Comparison of ENCODE assay signal across 25 cellular contexts in genomic region chr9:121564861-121565260, GRCh38.
A peak's percentile ranks its signal among the peaks of the same experiment; 100 is the strongest.
DNase-seq lines count a peak whose midpoint lies in the region; ATAC-seq and TF ChIP-seq lines count a peak whose summit lies in the region.
"Had no signal": no experiment of that assay in that cellular context is flagged by ENCODE, and none has a peak within 500 bp of the region (broad histone marks: within the 10 kb centered on the region; RNA-seq: fewer than 3 reads in every experiment).

No MANE protein-coding gene starts in this region.

- peak overlapping the region; percentile 19 for H3K27ac ChIP-seq in RWPE1
- H3K27ac ChIP-seq: HL-60, ovary, right lobe of liver, upper lobe of right lung had no signal

- TF ChIP-seq CTCF in RWPE1 (conservative IDR thresholded peaks at IDR 0.05; ENCODE audit: low read depth): no peak

- POLR2A ChIA-PET in RWPE1 (lab: Yijun Ruan, JAX; ENCODE audit: low non-redundant PET): no interaction called here

- intact Hi-C loops in left colon (cut with DNase I, micrococcal nuclease): no loop called here

- H3K36me3 Mint-ChIP-seq in activated naive CD4-positive, alpha-beta T cell treated with anti-CD3 and anti-CD28 coated beads, Interleukin-2, amount 50 U/mL, for 24 hours: no peaks in the 10 kb centered on the region
- no peaks in the 10 kb centered on the region for H3K36me3 Mint-ChIP-seq in activated naive CD4-positive, alpha-beta T cell treated with anti-CD3 and anti-CD28 coated beads, Interleukin-2, amount 10 ng/mL, durations not matched to agents 7 days and 5 days
- H3K36me3 Mint-ChIP-seq: activated CD4-positive, alpha-beta memory T cell treated with anti-CD3 and anti-CD28 coated beads for 36 hours; brain; naive B cell had no signal

- H3K27me3 Mint-ChIP-seq in activated naive CD4-positive, alpha-beta T cell treated with anti-CD3 and anti-CD28 coated beads, Interleukin-2, amount 50 U/mL, for 24 hours: peaks cover 3% of the 10 kb centered on the region
- H3K27me3 Mint-ChIP-seq in activated naive CD4-positive, alpha-beta T cell treated with anti-CD3 and anti-CD28 coated beads, Interleukin-2, amount 10 ng/mL, durations not matched to agents 7 days and 5 days: peaks cover 14% of the 10 kb centered on the region

- peak overlapping the region; percentile 8 for H3K27ac Mint-ChIP-seq in activated naive CD4-positive, alpha-beta T cell treated with anti-CD3 and anti-CD28 coated beads, Interleukin-2, amount 50 U/mL, for 24 hours
- H3K27ac Mint-ChIP-seq in activated naive CD4-positive, alpha-beta T cell treated with anti-CD3 and anti-CD28 coated beads, Interleukin-2, amount 10 ng/mL, durations not matched to agents 7 days and 5 days: no peak overlapping the region
- H3K27ac Mint-ChIP-seq: activated B cell treated with CpG ODN at 0.5 μM for 24 hours; activated CD4-positive, alpha-beta memory T cell treated with anti-CD3 and anti-CD28 coated beads for 36 hours; activated naive CD8-positive, alpha-beta T cell treated with anti-CD3 and anti-CD28 coated beads, Interleukin-2, amount 50 U/mL, for 24 hours; effector memory CD8-positive, alpha-beta T cell had no signal

- no peaks in the 10 kb centered on the region for H3K4me1 Mint-ChIP-seq in activated naive CD4-positive, alpha-beta T cell treated with anti-CD3 and anti-CD28 coated beads, Interleukin-2, amount 50 U/mL, for 24 hours
- H3K4me1 Mint-ChIP-seq in activated naive CD4-positive, alpha-beta T cell treated with anti-CD3 and anti-CD28 coated beads, Interleukin-2, amount 10 ng/mL, durations not matched to agents 7 days and 5 days: no peaks in the 10 kb centered on the region
- H3K4me1 Mint-ChIP-seq: activated naive CD8-positive, alpha-beta T cell treated with anti-CD3 and anti-CD28 coated beads, Interleukin-2, amount 50 U/mL, for 24 hours had no signal

- H3K4me3 Mint-ChIP-seq in activated naive CD4-positive, alpha-beta T cell treated with anti-CD3 and anti-CD28 coated beads, Interleukin-2, amount 50 U/mL, for 24 hours: no peak overlapping the region
- no peak overlapping the region for H3K4me3 Mint-ChIP-seq in activated naive CD4-positive, alpha-beta T cell treated with anti-CD3 and anti-CD28 coated beads, Interleukin-2, amount 10 ng/mL, durations not matched to agents 7 days and 5 days
- H3K4me3 Mint-ChIP-seq: activated B cell treated with CpG ODN at 0.5 μM for 24 hours; activated CD4-positive, alpha-beta memory T cell treated with anti-CD3 and anti-CD28 coated beads for 36 hours; activated naive CD8-positive, alpha-beta T cell treated with anti-CD3 and anti-CD28 coated beads, Interleukin-2, amount 50 U/mL, for 24 hours; effector memory CD8-positive, alpha-beta T cell; naive B cell had no signal

- ATAC-seq in left colon (no peak), HG03432 (IDR thresholded peaks at IDR 0.05; ENCODE audit: unreplicated experiment) (no peak)
- ATAC-seq: activated naive CD8-positive, alpha-beta T cell treated with anti-CD3 and anti-CD28 coated beads, Interleukin-2, amount 50 U/mL, for 24 hours; effector memory CD8-positive, alpha-beta T cell; GM12878; right lobe of liver; Right ventricle myocardium inferior; upper lobe of right lung had no signal

- no peak for DNase-seq in activated naive CD4-positive, alpha-beta T cell treated with anti-CD3 and anti-CD28 coated beads, Interleukin-2, amount 10 ng/mL, durations not matched to agents 7 days and 5 days
- DNase-seq in RWPE1 (ENCODE audit: low spot score) (peak; percentile 52), islet precursor cell (peak; percentile 78), ureter (ENCODE audit: low spot score) (peak; percentile 84), left colon (no peak), HuH-7 (ENCODE audit: low spot score) (no peak)
- DNase-seq: activated B cell treated with CpG ODN at 0.5 μM for 24 hours; activated CD4-positive, alpha-beta memory T cell treated with anti-CD3 and anti-CD28 coated beads for 36 hours; activated naive CD8-positive, alpha-beta T cell treated with anti-CD3 and anti-CD28 coated beads, Interleukin-2, amount 50 U/mL, for 24 hours; effector memory CD8-positive, alpha-beta T cell; glutamatergic neuron; mesenchymal stem cell; naive B cell; NCI-H1436; NCI-H526; ovary; right lobe of liver; T-helper 9 cell; upper lobe of right lung had no signal

- H3K9me3 Mint-ChIP-seq in activated naive CD4-positive, alpha-beta T cell treated with anti-CD3 and anti-CD28 coated beads, Interleukin-2, amount 50 U/mL, for 24 hours: no peaks in the 10 kb centered on the region
- no peaks in the 10 kb centered on the region for H3K9me3 Mint-ChIP-seq in activated naive CD4-positive, alpha-beta T cell treated with anti-CD3 and anti-CD28 coated beads, Interleukin-2, amount 10 ng/mL, durations not matched to agents 7 days and 5 days
- H3K9me3 Mint-ChIP-seq: activated B cell treated with CpG ODN at 0.5 μM for 24 hours; activated CD4-positive, alpha-beta memory T cell treated with anti-CD3 and anti-CD28 coated beads for 36 hours; activated naive CD8-positive, alpha-beta T cell treated with anti-CD3 and anti-CD28 coated beads, Interleukin-2, amount 50 U/mL, for 24 hours; effector memory CD8-positive, alpha-beta T cell; naive B cell had no signal

- CTCF ChIA-PET in activated naive CD4-positive, alpha-beta T cell treated with anti-CD3 and anti-CD28 coated beads, Interleukin-2, amount 10 ng/mL, durations not matched to agents 7 days and 5 days (lab: Charles Lee): no interaction called here
- CTCF ChIA-PET in RWPE1 (lab: Yijun Ruan, JAX): interaction anchor here (0.6 to 2.4 kb wide), 3 partner anchors 15 to 144 kb away, joined by 3 to 13 read pairs (median 3); no protein-coding TSS in a partner anchor

Comparison
In these comparisons a context has a peak if more than half of its experiments do, and no peak if none do; other contexts are left out.
1. DNase-seq: peak in RWPE1 (single experiment), islet precursor cell (single experiment) and ureter (single experiment); none in activated naive CD4-positive, alpha-beta T cell treated with anti-CD3 and anti-CD28 coated beads, Interleukin-2, amount 10 ng/mL, durations not matched to agents 7 days and 5 days (single experiment), left colon (0 of 2) and HuH-7 (single experiment).